In genomic region chr15:73053398-73053723, GRCh38 we compare ENCODE assay signal across 7 cellular contexts. TPM values are rescaled to one million over a fixed set of nuclear protein-coding genes. Genes with fewer than 3 reads are reported as not detected.
A peak's percentile ranks its signal among the peaks of the same experiment; 100 is the strongest.
DNase-seq lines count a peak whose midpoint lies in the region; ATAC-seq and TF ChIP-seq lines count a peak whose summit lies in the region.

No MANE protein-coding gene starts in this region.

- H3K27me3 Mint-ChIP-seq in activated T-helper 1 cell treated with anti-CD3 and anti-CD28 coated beads, Interleukin-12 subunit alpha, Interleukin-12 subunit beta, Interleukin-2, Interleukin-4 antibody, amounts not matched to agents 30 ng/mL and 10 ng/mL and 1 ng/mL, durations not matched to agents 14 hours and 24 hours and 36 hours (ENCODE audit: insufficient read depth) = peaks cover 28% of the 10 kb centered on the region
- H3K27me3 Mint-ChIP-seq in stimulated activated naive B cell treated with anti-CD40 and anti-IgM and Interleukin-4, amounts not matched to agents 10 μg/mL and 1 μg/mL and 100 μg/mL, for 72 hours = peaks cover 24 to 25% of the 10 kb centered on the region in 2 donors

- DNase-seq in HFF-Myc (ENCODE audit: extremely low read depth, low read depth) (no peak), superior temporal gyrus (ENCODE audit: extremely low spot score) (no peak)
- no peak for DNase-seq in activated T-helper 1 cell treated with anti-CD3 and anti-CD28 coated beads, Interleukin-12 subunit alpha, Interleukin-12 subunit beta, Interleukin-2, Interleukin-4 antibody, amounts not matched to agents 30 ng/mL and 10 ng/mL and 1 ng/mL, durations not matched to agents 14 hours and 24 hours and 36 hours (ENCODE audit: low spot score)
- DNase-seq in stimulated activated naive B cell treated with anti-CD40 and anti-IgM and Interleukin-4, amounts not matched to agents 10 μg/mL and 1 μg/mL and 100 μg/mL, for 72 hours = no peak

- H3K4me3 Mint-ChIP-seq in activated T-helper 1 cell treated with anti-CD3 and anti-CD28 coated beads, Interleukin-12 subunit alpha, Interleukin-12 subunit beta, Interleukin-2, Interleukin-4 antibody, amounts not matched to agents 30 ng/mL and 10 ng/mL and 1 ng/mL, durations not matched to agents 14 hours and 24 hours and 36 hours = peak overlapping the region; percentile 82
- peak overlapping the region; percentile 80 to 83 for H3K4me3 Mint-ChIP-seq in stimulated activated naive B cell treated with anti-CD40 and anti-IgM and Interleukin-4, amounts not matched to agents 10 μg/mL and 1 μg/mL and 100 μg/mL, for 72 hours

- H3K36me3 ChIP-seq in iPS-20b (ENCODE audit: insufficient read depth, low read depth, low read length) = no peaks in the 10 kb centered on the region

- H3K9ac ChIP-seq in iPS-20b (ENCODE audit: low read depth, low read length) = peak overlapping the region; percentile 83

- intact Hi-C loops in activated T-helper 1 cell treated with anti-CD3 and anti-CD28 coated beads, Interleukin-12 subunit alpha, Interleukin-12 subunit beta, Interleukin-2, Interleukin-4 antibody, amounts not matched to agents 30 ng/mL and 10 ng/mL and 1 ng/mL, durations not matched to agents 14 hours and 24 hours and 36 hours (cut with micrococcal nuclease) = loop anchor here (5.0 to 10.0 kb wide), 4 partner anchors 191 to 581 kb away; partner anchors contain the start of genes ARIH1, BBS4 and HIGD2B

- H3K36me3 Mint-ChIP-seq in activated T-helper 1 cell treated with anti-CD3 and anti-CD28 coated beads, Interleukin-12 subunit alpha, Interleukin-12 subunit beta, Interleukin-2, Interleukin-4 antibody, amounts not matched to agents 30 ng/mL and 10 ng/mL and 1 ng/mL, durations not matched to agents 14 hours and 24 hours and 36 hours (ENCODE audit: low read depth) = peaks cover 2% of the 10 kb centered on the region
- no peaks in the 10 kb centered on the region for H3K36me3 Mint-ChIP-seq in stimulated activated naive B cell treated with anti-CD40 and anti-IgM and Interleukin-4, amounts not matched to agents 10 μg/mL and 1 μg/mL and 100 μg/mL, for 72 hours

- H3K4me1 ChIP-seq in iPS-20b (ENCODE audit: insufficient read depth, low read length) = 0 out of 2 replicates have a peak, but pooled peaks cover 2% of the 10 kb centered on the region

- H3K9me3 Mint-ChIP-seq in activated T-helper 1 cell treated with anti-CD3 and anti-CD28 coated beads, Interleukin-12 subunit alpha, Interleukin-12 subunit beta, Interleukin-2, Interleukin-4 antibody, amounts not matched to agents 30 ng/mL and 10 ng/mL and 1 ng/mL, durations not matched to agents 14 hours and 24 hours and 36 hours = no peaks in the 10 kb centered on the region
- H3K9me3 Mint-ChIP-seq in stimulated activated naive B cell treated with anti-CD40 and anti-IgM and Interleukin-4, amounts not matched to agents 10 μg/mL and 1 μg/mL and 100 μg/mL, for 72 hours = no peaks in the 10 kb centered on the region

- H3K4me3 ChIP-seq in HFF-Myc (replicated peaks; ENCODE audit: low read depth, low read length) = peak overlapping the region; percentile 42
- H3K4me3 ChIP-seq in iPS-20b (ENCODE audit: low read length) = peak overlapping the region; percentile 90

- H3K9me3 ChIP-seq in iPS-20b (ENCODE audit: insufficient read depth, low read depth, low read length) = no peaks in the 10 kb centered on the region

- H3K27me3 ChIP-seq in iPS-20b (ENCODE audit: insufficient read depth, low read length) = peaks cover 11% of the 10 kb centered on the region

- no peak overlapping the region for H3K27ac ChIP-seq in iPS-20b (ENCODE audit: low read length)

- peaks cover 8% of the 10 kb centered on the region for H3K4me1 Mint-ChIP-seq in activated T-helper 1 cell treated with anti-CD3 and anti-CD28 coated beads, Interleukin-12 subunit alpha, Interleukin-12 subunit beta, Interleukin-2, Interleukin-4 antibody, amounts not matched to agents 30 ng/mL and 10 ng/mL and 1 ng/mL, durations not matched to agents 14 hours and 24 hours and 36 hours (ENCODE audit: low read depth)
- H3K4me1 Mint-ChIP-seq in stimulated activated naive B cell treated with anti-CD40 and anti-IgM and Interleukin-4, amounts not matched to agents 10 μg/mL and 1 μg/mL and 100 μg/mL, for 72 hours = peaks cover 2 to 5% of the 10 kb centered on the region in 2 donors

- no peak for ATAC-seq in stimulated activated naive B cell treated with anti-CD40 and anti-IgM and Interleukin-4, amounts not matched to agents 10 μg/mL and 1 μg/mL and 100 μg/mL, for 72 hours (replicated peaks)
- ATAC-seq in GM21515 (IDR thresholded peaks at IDR 0.05; ENCODE audit: unreplicated experiment) (no peak), GM18867 (IDR thresholded peaks at IDR 0.05; ENCODE audit: unreplicated experiment) (no peak)

- H3K27ac Mint-ChIP-seq in activated T-helper 1 cell treated with anti-CD3 and anti-CD28 coated beads, Interleukin-12 subunit alpha, Interleukin-12 subunit beta, Interleukin-2, Interleukin-4 antibody, amounts not matched to agents 30 ng/mL and 10 ng/mL and 1 ng/mL, durations not matched to agents 14 hours and 24 hours and 36 hours = no peak overlapping the region
- H3K27ac Mint-ChIP-seq in stimulated activated naive B cell treated with anti-CD40 and anti-IgM and Interleukin-4, amounts not matched to agents 10 μg/mL and 1 μg/mL and 100 μg/mL, for 72 hours = no peak overlapping the region

- no peak for TF ChIP-seq CTCF in HFF-Myc (IDR thresholded peaks at IDR 0.05; ENCODE audit: low read depth, low read length, missing control alignments)

RNA-seq across cellular contexts. Expression of gene NEO1, which starts 1.1 kb away (rescaled TPM):
- total RNA-seq in activated T-helper 1 cell treated with anti-CD3 and anti-CD28 coated beads, Interleukin-12 subunit alpha, Interleukin-12 subunit beta, Interleukin-2, Interleukin-4 antibody, amounts not matched to agents 30 ng/mL and 10 ng/mL and 1 ng/mL, durations not matched to agents 14 hours and 24 hours and 36 hours = 5.6 and 9.1 TPM in 2 replicates
